In the genomic region with DNA sequence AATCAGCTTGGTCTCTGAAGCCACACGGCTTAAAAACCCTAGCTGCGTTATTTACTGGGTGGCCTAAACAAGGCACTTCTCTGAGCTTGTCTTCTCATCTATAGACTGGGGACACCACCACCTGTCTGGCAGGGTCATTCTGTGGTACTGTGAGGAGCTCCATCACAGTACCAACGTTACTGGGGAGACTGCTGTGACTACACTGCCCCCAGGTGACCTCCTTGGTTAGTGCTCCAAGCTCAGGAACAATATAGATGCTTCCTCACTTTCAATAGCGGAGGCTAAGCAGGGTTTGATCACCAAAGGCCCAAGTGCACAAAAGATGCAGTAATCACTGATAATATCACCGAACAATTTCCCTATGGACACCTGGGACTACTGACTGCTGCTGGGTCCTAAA, we compare ENCODE assay signal across 8 cellular contexts.
DNase-seq lines count a peak whose midpoint lies in the region; ATAC-seq lines count a peak whose summit lies in the region.

No MANE protein-coding gene starts in this region.

- ATAC-seq in HG02798 (IDR thresholded peaks at IDR 0.05; ENCODE audit: poor library complexity, unreplicated experiment): peak; percentile 47
- peak; percentile 83 for ATAC-seq in activated naive CD8-positive, alpha-beta T cell treated with anti-CD3 and anti-CD28 coated beads, Interleukin-2, amount 50 U/mL, for 24 hours
- no peak for ATAC-seq in GM19328 (IDR thresholded peaks at IDR 0.05; ENCODE audit: unreplicated experiment)

- no peaks in the 10 kb centered on the region for H3K9me3 ChIP-seq in iPS DF 6.9 (ENCODE audit: control insufficient read depth, insufficient read depth, low read length)

- no peak overlapping the region for H3K4me3 Mint-ChIP-seq in activated naive CD8-positive, alpha-beta T cell treated with anti-CD3 and anti-CD28 coated beads, Interleukin-2, amount 50 U/mL, for 24 hours

- DNase-seq in NCI-H1436 (lab: John Stamatoyannopoulos, UW): peak; percentile 57
- DNase-seq in NCI-H1436 treated with DMSO at 0.1 percent for 48 hours (lab: John Stamatoyannopoulos, UW): no peak
- DNase-seq in NCI-H748 (lab: John Stamatoyannopoulos, UW; ENCODE audit: unreplicated experiment): peak; percentile 75
- peak; percentile 31 for DNase-seq in activated naive CD8-positive, alpha-beta T cell treated with anti-CD3 and anti-CD28 coated beads, Interleukin-2, amount 50 U/mL, for 24 hours
- DNase-seq in iPS DF 6.9 (ENCODE audit: low read depth, low spot score): peak; percentile 33
- DNase-seq in superior temporal gyrus (ENCODE audit: extremely low spot score): peak; percentile 43

- H3K27ac Mint-ChIP-seq in activated naive CD8-positive, alpha-beta T cell treated with anti-CD3 and anti-CD28 coated beads, Interleukin-2, amount 50 U/mL, for 24 hours: no peak overlapping the region

- H3K9me3 Mint-ChIP-seq in activated naive CD8-positive, alpha-beta T cell treated with anti-CD3 and anti-CD28 coated beads, Interleukin-2, amount 50 U/mL, for 24 hours: no peaks in the 10 kb centered on the region

- no CpG with 5 or more reads among the region's 5 CpGs for WGBS in iPS DF 6.9 (ENCODE audit: insufficient coverage, insufficient read length)

- no peak overlapping the region for H3K4me3 ChIP-seq in iPS DF 6.9 (ENCODE audit: low read length)

- H3K27me3 Mint-ChIP-seq in activated naive CD8-positive, alpha-beta T cell treated with anti-CD3 and anti-CD28 coated beads, Interleukin-2, amount 50 U/mL, for 24 hours: no peaks in the 10 kb centered on the region

- H3K36me3 ChIP-seq in iPS DF 6.9 (ENCODE audit: control insufficient read depth, insufficient read depth, low read length): 0 out of 2 replicates have a peak, but pooled peaks cover 2% of the 10 kb centered on the region

- H3K36me3 Mint-ChIP-seq in activated naive CD8-positive, alpha-beta T cell treated with anti-CD3 and anti-CD28 coated beads, Interleukin-2, amount 50 U/mL, for 24 hours (ENCODE audit: low read depth): peaks cover 31% of the 10 kb centered on the region

- peaks cover 3% of the 10 kb centered on the region for H3K4me1 Mint-ChIP-seq in activated naive CD8-positive, alpha-beta T cell treated with anti-CD3 and anti-CD28 coated beads, Interleukin-2, amount 50 U/mL, for 24 hours

- H3K27me3 ChIP-seq in iPS DF 6.9 (ENCODE audit: control insufficient read depth, insufficient read depth, low read length): no peaks in the 10 kb centered on the region

- no peaks in the 10 kb centered on the region for H3K4me1 ChIP-seq in iPS DF 6.9 (ENCODE audit: control insufficient read depth, insufficient read depth, low read length)

- no peak overlapping the region for H3K27ac ChIP-seq in iPS DF 6.9 (ENCODE audit: low read length)
